ENCODE assay signal across 8 cellular contexts in the genomic region with DNA sequence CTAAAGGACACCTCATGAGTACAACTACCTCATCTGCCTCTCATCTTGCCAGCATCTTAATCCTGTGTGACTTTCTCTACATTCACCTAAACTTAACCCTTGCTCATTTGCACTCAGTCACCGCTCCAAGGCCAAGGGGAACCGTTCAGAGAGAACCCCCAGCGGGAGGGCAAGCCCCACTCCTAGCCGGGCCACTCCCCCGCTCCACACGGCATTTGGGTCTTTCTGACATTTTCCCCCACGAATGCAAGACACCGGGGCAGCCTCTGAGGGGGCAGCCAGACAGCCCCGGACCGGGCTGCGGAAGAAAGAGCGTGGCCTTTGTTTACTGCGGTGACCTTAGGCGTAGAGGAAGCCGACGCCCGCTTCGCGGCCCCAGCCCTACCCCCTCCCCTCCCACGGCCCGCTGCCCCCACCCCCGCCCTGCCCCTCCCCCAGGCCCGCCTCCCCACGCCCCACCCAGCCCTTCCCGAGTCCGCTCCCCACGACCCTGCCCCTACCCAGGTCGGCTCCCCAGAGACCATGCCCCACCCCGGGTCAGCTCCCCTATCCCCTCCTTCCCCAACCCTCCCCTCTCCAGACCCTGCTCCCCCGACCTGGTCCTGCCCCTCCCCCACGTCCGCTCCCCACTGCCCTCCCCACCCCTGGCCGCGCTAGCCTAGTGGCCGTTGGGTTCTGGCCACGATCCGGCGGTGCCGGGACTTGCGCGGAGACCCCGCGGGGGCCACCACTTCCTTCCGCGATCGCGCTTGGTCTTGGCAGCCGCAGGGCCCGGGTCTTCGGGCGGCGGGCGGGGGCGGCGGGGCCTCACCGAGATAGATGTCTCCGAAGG. TPM values are rescaled to one million over a fixed set of nuclear protein-coding genes. Genes with fewer than 3 reads are reported as not detected.
A peak's percentile ranks its signal among the peaks of the same experiment; 100 is the strongest.
DNase-seq lines count a peak whose midpoint lies in the region; ATAC-seq and TF ChIP-seq lines count a peak whose summit lies in the region.

No MANE protein-coding gene starts in this region.

- H3K4me1 ChIP-seq in BLaER1 (peaks cover 64% of the 10 kb centered on the region), GM23338 (ENCODE audit: insufficient read depth) (peaks cover 9% of the 10 kb centered on the region), iPS-18a (ENCODE audit: control insufficient read depth, low read depth, low read length) (peaks cover 7% of the 10 kb centered on the region)

- peak overlapping the region; percentile 91 for H3K27ac Mint-ChIP-seq in GM23338

- DNase-seq in GM23338 (ENCODE audit: low spot score) (peak; percentile 48), SK-N-MC (ENCODE audit: low read depth, low spot score) (no peak), astrocyte of the cerebellum (ENCODE audit: low read depth) (no peak), HK-2 (ENCODE audit: unreplicated experiment) (no peak)
- peak; percentile 35 for DNase-seq in stimulated activated CD4-positive, alpha-beta T cell treated with anti-CD3 and anti-CD28 coated beads, Interleukin-12 subunit alpha, Interleukin-12 subunit beta, amount 100 ng/mL, for 4 hours

- H4K20me1 ChIP-seq in BLaER1 (peaks cover 50% of the 10 kb centered on the region), GM23338 (replicated peaks; ENCODE audit: insufficient read depth) (peaks cover 47% of the 10 kb centered on the region)

- H2AFZ ChIP-seq in GM23338, result no peak overlapping the region

- H3K4me1 Mint-ChIP-seq in GM23338, result peaks cover 46% of the 10 kb centered on the region

- H3K36me3 ChIP-seq in BLaER1 (peaks cover 46% of the 10 kb centered on the region), GM23338 (ENCODE audit: insufficient read depth) (no peaks in the 10 kb centered on the region), SK-N-MC (ENCODE audit: insufficient read depth, low read length) (peaks cover 44% of the 10 kb centered on the region), iPS-18a (ENCODE audit: control insufficient read depth, low read depth, low read length) (peaks cover 17% of the 10 kb centered on the region)

- peak overlapping the region; percentile 91 for H3K9ac ChIP-seq in BLaER1
- peak overlapping the region; percentile 98 for H3K9ac ChIP-seq in SK-N-MC (ENCODE audit: insufficient read length)
- peak overlapping the region; percentile 79 for H3K9ac ChIP-seq in iPS-18a (ENCODE audit: low read length)

- no peaks in the 10 kb centered on the region; the same call in 2 of the 3 replicates for H3K9me3 Mint-ChIP-seq in GM23338

- no peaks in the 10 kb centered on the region for H3K9me3 ChIP-seq in BLaER1
- no peaks in the 10 kb centered on the region for H3K9me3 ChIP-seq in SK-N-MC (ENCODE audit: low read depth, low read length)
- no peaks in the 10 kb centered on the region for H3K9me3 ChIP-seq in iPS-18a (ENCODE audit: control insufficient read depth, low read depth, low read length)

- H3K79me2 ChIP-seq in GM23338 (replicated peaks; ENCODE audit: insufficient read depth), result peaks cover 49% of the 10 kb centered on the region

- H3F3A ChIP-seq in GM23338 (replicated peaks; ENCODE audit: low read depth), result 0 out of 2 replicates have a peak, but pooled peaks cover 6% of the 10 kb centered on the region

- in situ Hi-C loops in astrocyte of the cerebellum (cut with HindIII; ENCODE audit: low sequenced_read_pairs), result no loop called here

- H3K27me3 ChIP-seq in BLaER1 (no peaks in the 10 kb centered on the region), GM23338 (ENCODE audit: insufficient read depth) (no peaks in the 10 kb centered on the region), iPS-18a (ENCODE audit: control insufficient read depth, insufficient read depth, low read length) (peaks cover 6% of the 10 kb centered on the region)

- H3K4me2 ChIP-seq in BLaER1 (peak overlapping the region; percentile 95), GM23338 (peak overlapping the region; percentile 97)

- H3K27me3 Mint-ChIP-seq in GM23338 (ENCODE audit: insufficient read depth, low read depth, poor library complexity), result peaks cover 14% of the 10 kb centered on the region

- peaks cover 42% of the 10 kb centered on the region for H3K36me3 Mint-ChIP-seq in GM23338 (ENCODE audit: low read depth)

- ATAC-seq in GM23338, result peak; percentile 52
- ATAC-seq in GM21529 (IDR thresholded peaks at IDR 0.05; ENCODE audit: unreplicated experiment), result no peak

- H3K27ac ChIP-seq in BLaER1 (peak overlapping the region; percentile 98), GM23338 (ENCODE audit: low read depth) (peak overlapping the region; percentile 95), SK-N-MC (peak overlapping the region; percentile 97), iPS-18a (ENCODE audit: low read length) (no peak overlapping the region)

- H3K4me3 Mint-ChIP-seq in GM23338, result peak overlapping the region; percentile 95

- no peak for TF ChIP-seq CTCF in GM23338 (conservative IDR thresholded peaks at IDR 0.05; ENCODE audit: low read depth in 2 of 2)
- no peak for TF ChIP-seq CTCF in astrocyte of the cerebellum (IDR thresholded peaks at IDR 0.05; ENCODE audit: low read depth, low read length, missing control alignments)

- H3K9me2 ChIP-seq in GM23338 (ENCODE audit: insufficient read depth), result no peaks in the 10 kb centered on the region

- H3K4me3 ChIP-seq in BLaER1 (peak overlapping the region; percentile 75), GM23338 (peak overlapping the region; percentile 96), SK-N-MC (peak overlapping the region; percentile 90), astrocyte of the cerebellum (ENCODE audit: low read depth, low read length) (peak overlapping the region; percentile 55), iPS-18a (ENCODE audit: low read length) (peak overlapping the region; percentile 73)

TF ChIP-seq in GM23338, 12 proteins besides CTCF, POLR2A, EP300 and RAD21 (continues in another document):
- TF ChIP-seq STAT1 (IDR thresholded peaks at IDR 0.05; ENCODE audit: unreplicated experiment) (no peak), EZH2 (IDR thresholded peaks at IDR 0.05; ENCODE audit: low read depth, unreplicated experiment) (no peak), ZNF331 (CRISPR knock-in tag; IDR thresholded peaks at IDR 0.05; ENCODE audit: low read depth) (no peak)
- TF ChIP-seq, protein P1, sequence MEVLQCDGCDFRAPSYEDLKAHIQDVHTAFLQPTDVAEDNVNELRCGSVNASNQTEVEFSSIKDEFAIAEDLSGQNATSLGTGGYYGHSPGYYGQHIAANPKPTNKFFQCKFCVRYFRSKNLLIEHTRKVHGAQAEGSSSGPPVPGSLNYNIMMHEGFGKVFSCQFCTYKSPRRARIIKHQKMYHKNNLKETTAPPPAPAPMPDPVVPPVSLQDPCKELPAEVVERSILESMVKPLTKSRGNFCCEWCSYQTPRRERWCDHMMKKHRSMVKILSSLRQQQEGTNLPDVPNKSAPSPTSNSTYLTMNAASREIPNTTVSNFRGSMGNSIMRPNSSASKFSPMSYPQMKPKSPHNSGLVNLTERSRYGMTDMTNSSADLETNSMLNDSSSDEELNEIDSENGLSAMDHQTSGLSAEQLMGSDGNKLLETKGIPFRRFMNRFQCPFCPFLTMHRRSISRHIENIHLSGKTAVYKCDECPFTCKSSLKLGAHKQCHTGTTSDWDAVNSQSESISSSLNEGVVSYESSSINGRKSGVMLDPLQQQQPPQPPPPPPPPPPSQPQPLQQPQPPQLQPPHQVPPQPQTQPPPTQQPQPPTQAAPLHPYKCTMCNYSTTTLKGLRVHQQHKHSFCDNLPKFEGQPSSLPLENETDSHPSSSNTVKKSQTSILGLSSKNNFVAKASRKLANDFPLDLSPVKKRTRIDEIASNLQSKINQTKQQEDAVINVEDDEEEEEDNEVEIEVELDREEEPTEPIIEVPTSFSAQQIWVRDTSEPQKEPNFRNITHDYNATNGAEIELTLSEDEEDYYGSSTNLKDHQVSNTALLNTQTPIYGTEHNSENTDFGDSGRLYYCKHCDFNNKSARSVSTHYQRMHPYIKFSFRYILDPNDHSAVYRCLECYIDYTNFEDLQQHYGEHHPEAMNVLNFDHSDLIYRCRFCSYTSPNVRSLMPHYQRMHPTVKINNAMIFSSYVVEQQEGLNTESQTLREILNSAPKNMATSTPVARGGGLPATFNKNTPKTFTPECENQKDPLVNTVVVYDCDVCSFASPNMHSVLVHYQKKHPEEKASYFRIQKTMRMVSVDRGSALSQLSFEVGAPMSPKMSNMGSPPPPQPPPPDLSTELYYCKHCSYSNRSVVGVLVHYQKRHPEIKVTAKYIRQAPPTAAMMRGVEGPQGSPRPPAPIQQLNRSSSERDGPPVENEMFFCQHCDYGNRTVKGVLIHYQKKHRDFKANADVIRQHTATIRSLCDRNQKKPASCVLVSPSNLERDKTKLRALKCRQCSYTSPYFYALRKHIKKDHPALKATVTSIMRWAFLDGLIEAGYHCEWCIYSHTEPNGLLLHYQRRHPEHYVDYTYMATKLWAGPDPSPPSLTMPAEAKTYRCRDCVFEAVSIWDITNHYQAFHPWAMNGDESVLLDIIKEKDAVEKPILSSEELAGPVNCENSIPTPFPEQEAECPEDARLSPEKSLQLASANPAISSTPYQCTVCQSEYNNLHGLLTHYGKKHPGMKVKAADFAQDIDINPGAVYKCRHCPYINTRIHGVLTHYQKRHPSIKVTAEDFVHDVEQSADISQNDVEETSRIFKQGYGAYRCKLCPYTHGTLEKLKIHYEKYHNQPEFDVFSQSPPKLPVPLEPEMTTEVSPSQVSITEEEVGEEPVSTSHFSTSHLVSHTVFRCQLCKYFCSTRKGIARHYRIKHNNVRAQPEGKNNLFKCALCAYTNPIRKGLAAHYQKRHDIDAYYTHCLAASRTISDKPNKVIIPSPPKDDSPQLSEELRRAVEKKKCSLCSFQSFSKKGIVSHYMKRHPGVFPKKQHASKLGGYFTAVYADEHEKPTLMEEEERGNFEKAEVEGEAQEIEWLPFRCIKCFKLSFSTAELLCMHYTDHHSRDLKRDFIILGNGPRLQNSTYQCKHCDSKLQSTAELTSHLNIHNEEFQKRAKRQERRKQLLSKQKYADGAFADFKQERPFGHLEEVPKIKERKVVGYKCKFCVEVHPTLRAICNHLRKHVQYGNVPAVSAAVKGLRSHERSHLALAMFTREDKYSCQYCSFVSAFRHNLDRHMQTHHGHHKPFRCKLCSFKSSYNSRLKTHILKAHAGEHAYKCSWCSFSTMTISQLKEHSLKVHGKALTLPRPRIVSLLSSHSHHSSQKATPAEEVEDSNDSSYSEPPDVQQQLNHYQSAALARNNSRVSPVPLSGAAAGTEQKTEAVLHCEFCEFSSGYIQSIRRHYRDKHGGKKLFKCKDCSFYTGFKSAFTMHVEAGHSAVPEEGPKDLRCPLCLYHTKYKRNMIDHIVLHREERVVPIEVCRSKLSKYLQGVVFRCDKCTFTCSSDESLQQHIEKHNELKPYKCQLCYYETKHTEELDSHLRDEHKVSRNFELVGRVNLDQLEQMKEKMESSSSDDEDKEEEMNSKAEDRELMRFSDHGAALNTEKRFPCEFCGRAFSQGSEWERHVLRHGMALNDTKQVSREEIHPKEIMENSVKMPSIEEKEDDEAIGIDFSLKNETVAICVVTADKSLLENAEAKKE (CRISPR knock-in tag; IDR thresholded peaks at IDR 0.05), result no peak

RNA-seq across cellular contexts. Expression of a gene that starts 0.8 kb away (rescaled TPM):
- total RNA-seq in GM23338 (2014; rRNA removed; shearing (Covaris generic)), result 48.4 and 66.4 TPM in 2 replicates
- polyA plus RNA-seq in GM23338 (2016; fragmentation: Nextera tagmentation; extraction: Ambion mirVana), result 43.5 and 55.3 TPM in 2 replicates

RNA-seq across cellular contexts. Expression of a gene that starts 43.9 kb away (rescaled TPM):
- 10.6 and 14.4 TPM in 2 replicates for total RNA-seq in GM23338 (2014; rRNA removed; shearing (Covaris generic))
- polyA plus RNA-seq in GM23338 (2016; fragmentation: Nextera tagmentation; extraction: Ambion mirVana), result 2.9 and 3.5 TPM in 2 replicates

RNA-seq across cellular contexts. Expression of a gene that starts 44.7 kb away (rescaled TPM):
- total RNA-seq in GM23338 (2014; rRNA removed; shearing (Covaris generic)), result 0.42 and 0.58 TPM in 2 replicates
- polyA plus RNA-seq in GM23338 (2016; fragmentation: Nextera tagmentation; extraction: Ambion mirVana), result 0.44 TPM in 1 of 2 replicates, not detected in the other

Comparison
In these comparisons a context has a peak if more than half of its experiments do, and no peak if none do; other contexts are left out.
1. DNase-seq: peak in GM23338 (single experiment) and stimulated activated CD4-positive, alpha-beta T cell treated with anti-CD3 and anti-CD28 coated beads, Interleukin-12 subunit alpha, Interleukin-12 subunit beta, amount 100 ng/mL, for 4 hours (single experiment); none in SK-N-MC (single experiment), astrocyte of the cerebellum (single experiment) and HK-2 (single experiment).
2. Peak in every context shown above with its lines, with median percentiles within 50 percentile points of each other: H3K4me3 ChIP-seq and H3K9ac ChIP-seq.